Comparison of ENCODE assay signal across 21 cellular contexts in genomic region chr3:132394334-132394733, GRCh38. TPM values are rescaled to one million over a fixed set of nuclear protein-coding genes. Genes with fewer than 3 reads are reported as not detected.
DNase-seq lines count a peak whose midpoint lies in the region; ATAC-seq and TF ChIP-seq lines count a peak whose summit lies in the region.
"Had no signal": no experiment of that assay in that cellular context is flagged by ENCODE, and none has a peak within 500 bp of the region (broad histone marks: within the 10 kb centered on the region; RNA-seq: fewer than 3 reads in every experiment).

No MANE protein-coding gene starts in this region.

- no peaks in the 10 kb centered on the region for H3K4me1 Mint-ChIP-seq in T-helper 2 cell treated with Interferon-gamma antibody and Interleukin-4, amounts not matched to agents 5 μg/mL and 100 μg/mL, for 36 hours (ENCODE audit: low read depth)
- H3K4me1 Mint-ChIP-seq: activated B cell treated with CpG ODN at 0.5 μM for 24 hours had no signal

- H3K9me3 Mint-ChIP-seq in T-helper 2 cell treated with Interferon-gamma antibody and Interleukin-4, amounts not matched to agents 5 μg/mL and 100 μg/mL, for 36 hours = no peaks in the 10 kb centered on the region
- H3K9me3 Mint-ChIP-seq: activated B cell treated with CpG ODN at 0.5 μM for 24 hours; activated CD8-positive, alpha-beta T cell treated with anti-CD3 and anti-CD28 coated beads for 36 hours had no signal

- WGBS in tibial nerve, 2 donors = 20 to 23% methylated on average over 2 of the region's 2 CpGs

- no peak for TF ChIP-seq EP300 in tibial nerve (IDR thresholded peaks at IDR 0.05)

- no peak overlapping the region for H3K27ac Mint-ChIP-seq in T-helper 2 cell treated with Interferon-gamma antibody and Interleukin-4, amounts not matched to agents 5 μg/mL and 100 μg/mL, for 36 hours
- H3K27ac Mint-ChIP-seq: activated B cell treated with CpG ODN at 0.5 μM for 24 hours; activated CD8-positive, alpha-beta T cell treated with anti-CD3 and anti-CD28 coated beads for 36 hours; activated naive CD8-positive, alpha-beta T cell had no signal

- no peak for TF ChIP-seq CTCF in tibial nerve (IDR thresholded peaks at IDR 0.05)

- H3K36me3 Mint-ChIP-seq in T-helper 2 cell treated with Interferon-gamma antibody and Interleukin-4, amounts not matched to agents 5 μg/mL and 100 μg/mL, for 36 hours (ENCODE audit: low read depth) = no peaks in the 10 kb centered on the region
- H3K36me3 Mint-ChIP-seq: activated naive CD8-positive, alpha-beta T cell had no signal

- H3K4me1 ChIP-seq in tibial nerve = no peaks in the 10 kb centered on the region
- H3K4me1 ChIP-seq: breast epithelium, gastrocnemius medialis, lower lobe of right lung, parathyroid adenoma, spleen, transverse colon had no signal

- H3K27me3 ChIP-seq in tibial nerve = no peaks in the 10 kb centered on the region
- H3K27me3 ChIP-seq: BLaER1 treated with 17β-estradiol and CSF1 and Interleukin-3, amounts not matched to agents 10 nM and 100 nM; breast epithelium; gastrocnemius medialis; spleen; transverse colon had no signal

- ATAC-seq in GM19328 (IDR thresholded peaks at IDR 0.05; ENCODE audit: unreplicated experiment) = no peak
- ATAC-seq: activated CD8-positive, alpha-beta T cell treated with anti-CD3 and anti-CD28 coated beads for 36 hours; gastrocnemius medialis; K562; lower lobe of right lung had no signal

- no peak overlapping the region for H3K27ac ChIP-seq in tibial nerve
- H3K27ac ChIP-seq: BLaER1 treated with 17β-estradiol and CSF1 and Interleukin-3, amounts not matched to agents 10 nM and 100 nM; breast epithelium; gastrocnemius medialis; lower lobe of right lung; parathyroid adenoma; transverse colon had no signal

- H3K4me3 ChIP-seq in tibial nerve = no peak overlapping the region
- H3K4me3 ChIP-seq: BLaER1 treated with 17β-estradiol and CSF1 and Interleukin-3, amounts not matched to agents 10 nM and 100 nM; breast epithelium; gastrocnemius medialis; K562; lower lobe of right lung; spleen; transverse colon had no signal

- H3K27me3 Mint-ChIP-seq in T-helper 2 cell treated with Interferon-gamma antibody and Interleukin-4, amounts not matched to agents 5 μg/mL and 100 μg/mL, for 36 hours (ENCODE audit: low read depth) = peaks cover 2% of the 10 kb centered on the region
- H3K27me3 Mint-ChIP-seq: activated B cell treated with CpG ODN at 0.5 μM for 24 hours; activated CD8-positive, alpha-beta T cell treated with anti-CD3 and anti-CD28 coated beads for 36 hours had no signal

- H3K4me3 Mint-ChIP-seq in T-helper 2 cell treated with Interferon-gamma antibody and Interleukin-4, amounts not matched to agents 5 μg/mL and 100 μg/mL, for 36 hours = no peak overlapping the region
- H3K4me3 Mint-ChIP-seq: activated B cell treated with CpG ODN at 0.5 μM for 24 hours; activated CD8-positive, alpha-beta T cell treated with anti-CD3 and anti-CD28 coated beads for 36 hours; activated naive CD8-positive, alpha-beta T cell had no signal

- DNase-seq in GM04504 (ENCODE audit: low read depth) = peak; percentile 43
- DNase-seq in NCI-H69 (lab: John Stamatoyannopoulos, UW) = peak; percentile 18
- DNase-seq in fibroblast of gingiva (ENCODE audit: low read depth) = peak; percentile 53
- DNase-seq in myocyte (ENCODE audit: low read depth) = peak; percentile 81
- no peak for DNase-seq in T-helper 2 cell treated with Interferon-gamma antibody and Interleukin-4, amounts not matched to agents 5 μg/mL and 100 μg/mL, for 36 hours (ENCODE audit: low spot score)
- no peak for DNase-seq in tibial nerve (ENCODE audit: low spot score in 2 of 2)
- no peak for DNase-seq in HK-2 (ENCODE audit: unreplicated experiment)
- DNase-seq: activated B cell treated with CpG ODN at 0.5 μM for 24 hours; activated CD8-positive, alpha-beta T cell treated with anti-CD3 and anti-CD28 coated beads for 36 hours; activated T-cell treated with anti-CD3 and anti-CD28 coated beads, Interleukin-2, amount 50 U/mL, for 48 hours; effector CD4-positive, alpha-beta T cell; gastrocnemius medialis; lower lobe of right lung; spleen; transverse colon had no signal

- peaks cover 0 to 3% (median 0%) of the 10 kb centered on the region in 4 donors for H3K9me3 ChIP-seq in tibial nerve
- H3K9me3 ChIP-seq: gastrocnemius medialis, lower lobe of right lung, transverse colon had no signal

- no peaks in the 10 kb centered on the region for H3K36me3 ChIP-seq in tibial nerve
- H3K36me3 ChIP-seq: BLaER1 treated with 17β-estradiol and CSF1 and Interleukin-3, amounts not matched to agents 10 nM and 100 nM; breast epithelium; gastrocnemius medialis; lower lobe of right lung; spleen; transverse colon had no signal

- no peak for TF ChIP-seq POLR2A in tibial nerve (IDR thresholded peaks at IDR 0.05)

RNA-seq across cellular contexts. Expression of gene DNAJC13, which starts 23.0 kb away (rescaled TPM):
- 36.6 and 46.4 TPM in 2 replicates for total RNA-seq in myocyte
- polyA plus RNA-seq in myocyte (2012) = 14.5 TPM
- total RNA-seq in tibial nerve = 10 to 100 TPM; 43.3 to 62.8 (median 56.0) TPM

Comparison
In these comparisons a context has a peak if more than half of its experiments do, and no peak if none do; other contexts are left out.
1. DNase-seq: peak in GM04504 (single experiment), NCI-H69 (single experiment), fibroblast of gingiva (single experiment) and myocyte (single experiment); none in T-helper 2 cell treated with Interferon-gamma antibody and Interleukin-4, amounts not matched to agents 5 μg/mL and 100 μg/mL, for 36 hours (single experiment), tibial nerve (0 of 2) and HK-2 (single experiment).